8 cellular contexts compared by ENCODE assay signal in genomic region chr19:10653482-10653731, GRCh38. TPM values are rescaled to one million over a fixed set of nuclear protein-coding genes. Genes with fewer than 3 reads are reported as not detected.
A peak's percentile ranks its signal among the peaks of the same experiment; 100 is the strongest.
DNase-seq lines count a peak whose midpoint lies in the region; ATAC-seq, FAIRE-seq and TF ChIP-seq lines count a peak whose summit lies in the region.

No MANE protein-coding gene starts in this region.

- H3K36me3 ChIP-seq in A673 (ENCODE audit: insufficient read depth, low read length, poor library complexity, severe bottlenecking): peaks cover 40% of the 10 kb centered on the region
- peaks cover 36% of the 10 kb centered on the region for H3K36me3 ChIP-seq in HUES6 (ENCODE audit: control insufficient read depth, insufficient read depth, low read length)
- peaks cover 6% of the 10 kb centered on the region for H3K36me3 ChIP-seq in mucosa of descending colon (ENCODE audit: low read depth)

- H3K4me3 ChIP-seq in A673 (ENCODE audit: low read depth, low read length, poor library complexity, severe bottlenecking) (peak overlapping the region; percentile 100), HUES6 (ENCODE audit: low read depth, low read length) (peak overlapping the region; percentile 88), mucosa of descending colon (peak overlapping the region; percentile 93)

- TF ChIP-seq CTCF in A673 (conservative IDR thresholded peaks at IDR 0.05; ENCODE audit: low read depth, low read length) (no peak), mucosa of descending colon (IDR thresholded peaks at IDR 0.05) (peak; percentile 6)

- ATAC-seq in mucosa of descending colon: peak; percentile 4
- no peak for ATAC-seq in HG03342 (IDR thresholded peaks at IDR 0.05; ENCODE audit: unreplicated experiment)

- H3K4me1 ChIP-seq in A673 (ENCODE audit: insufficient read depth, low read length, poor library complexity, severe bottlenecking) (peaks cover 17% of the 10 kb centered on the region), HUES6 (ENCODE audit: control insufficient read depth, insufficient read depth, low read length) (peaks cover 5% of the 10 kb centered on the region; the same call in 1 of the 2 replicates), mucosa of descending colon (ENCODE audit: low read depth) (peaks cover 29% of the 10 kb centered on the region)

- H3K27me3 ChIP-seq in A673 (replicated peaks; ENCODE audit: insufficient read depth, low read depth, low read length, poor library complexity): no peaks in the 10 kb centered on the region
- no peaks in the 10 kb centered on the region for H3K27me3 ChIP-seq in HUES6 (ENCODE audit: control insufficient read depth, insufficient read depth, low read length)

- POLR2A ChIA-PET in A673 (lab: Charles Lee; ENCODE audit: low non-redundant PET): interaction anchor here (0.6 kb wide), 1 partner anchor 320 kb away, joined by 3 read pairs; the partner anchor contains the start of gene RAVER1

- H3K27ac ChIP-seq in A673 (ENCODE audit: low read depth, low read length, poor library complexity, severe bottlenecking) (peak overlapping the region; percentile 100), HUES6 (ENCODE audit: low read depth, low read length) (peak overlapping the region; percentile 95), caudate nucleus (ENCODE audit: low read depth, low read length) (peak overlapping the region; percentile 98)

- no peak for DNase-seq in A673 (ENCODE audit: low spot score)
- no peak for DNase-seq in caudate nucleus (lab: John Stamatoyannopoulos, UW)
- DNase-seq in mucosa of descending colon: no peak
- DNase-seq in islet precursor cell: no peak
- DNase-seq in urothelium cell line (ENCODE audit: low spot score): no peak
- no peak for DNase-seq in NCI-H1417 (lab: John Stamatoyannopoulos, UW)

- peak overlapping the region; percentile 99 for H3K9ac ChIP-seq in HUES6 (ENCODE audit: low read length)

- CTCF ChIA-PET in A673 (lab: Charles Lee): interaction anchor here (1.0 kb wide), 1 partner anchor 9 kb away, joined by 12 read pairs; no protein-coding TSS in a partner anchor

- FAIRE-seq in urothelium cell line (lab: Jason Lieb, UNC): no peak

- BruUV-seq in A673 (replicated peaks; lab: Mats Ljungman, UMichigan): TSS peak; percentile 87

- intact Hi-C loops in A673 (cut with micrococcal nuclease; ENCODE audit: unreplicated experiment): loop anchor here (5.0 to 10.0 kb wide), 2 partner anchors 86 to 249 kb away; partner anchors contain the start of genes CDC37, CDKN2D and KRI1
- intact Hi-C loops in mucosa of descending colon (cut with DNase I, micrococcal nuclease): no loop called here

- no peaks in the 10 kb centered on the region for H3K9me3 ChIP-seq in A673 (ENCODE audit: low read depth, low read length, poor library complexity, severe bottlenecking)
- H3K9me3 ChIP-seq in HUES6 (ENCODE audit: control insufficient read depth, insufficient read depth, low read depth, low read length): no peaks in the 10 kb centered on the region
- H3K9me3 ChIP-seq in mucosa of descending colon: no peaks in the 10 kb centered on the region

RNA-seq across cellular contexts. Expression of gene ILF3, which starts 0.7 kb away (rescaled TPM):
- total RNA-seq in A673 (2021) (665 and 683 TPM in 2 replicates), mucosa of descending colon (100 to 1,000 TPM; 151 to 213 (median 178) TPM)

RNA-seq across cellular contexts. Expression of gene SLC44A2, which starts 28.1 kb away (rescaled TPM):
- total RNA-seq in A673 (2021): 35.4 and 52.2 TPM in 2 replicates
- total RNA-seq in mucosa of descending colon: 100 to 1,000 TPM in 2 of 3 donors, 10 to 100 TPM in 1; 90.0 to 179 (median 116) TPM

RNA-seq across cellular contexts. Expression of gene QTRT1, which starts 47.8 kb away (rescaled TPM):
- 82.4 and 89.6 TPM in 2 replicates for total RNA-seq in A673 (2021)
- 100 to 1,000 TPM in 2 of 3 donors, 10 to 100 TPM in 1; 57.8 to 107 (median 101) TPM for total RNA-seq in mucosa of descending colon
